ENCODE assay signal across 1 cellular context in the genomic region with DNA sequence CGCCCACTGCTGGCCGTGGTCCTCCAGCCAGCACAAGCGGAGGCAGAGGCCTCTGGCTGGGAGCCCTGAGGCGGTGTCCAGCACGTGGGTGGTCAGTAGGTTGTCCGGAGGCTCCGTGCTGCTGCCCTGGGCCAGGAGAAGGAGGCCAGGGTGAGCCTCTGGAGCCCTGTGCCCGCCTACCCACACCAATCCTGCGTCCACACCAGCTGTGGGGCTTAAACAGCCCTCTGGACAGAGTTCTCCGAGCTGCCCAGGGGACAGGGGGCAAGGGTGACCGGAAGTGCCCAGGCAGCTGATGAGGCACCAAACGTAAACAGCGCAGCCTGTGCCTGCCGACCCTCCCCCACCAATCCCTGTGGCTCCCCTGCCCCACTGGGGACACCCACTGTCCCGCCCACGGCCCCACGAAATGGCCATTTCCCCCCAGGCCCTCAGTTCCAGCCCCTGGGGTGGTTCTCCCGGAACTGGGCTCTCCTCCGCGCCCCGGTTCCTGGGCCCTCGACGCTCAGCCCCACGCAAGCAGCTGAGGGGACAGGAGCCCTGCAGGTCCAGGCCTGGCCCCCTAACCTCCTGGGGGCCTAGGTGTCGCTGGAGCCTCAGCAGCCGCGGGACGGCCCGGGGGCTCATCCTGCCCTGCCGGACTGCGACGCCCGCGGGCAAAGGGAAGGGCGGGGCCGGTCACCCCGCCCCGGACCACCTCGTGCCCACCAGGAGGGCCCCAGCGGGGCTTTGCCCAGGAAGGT.
TF ChIP-seq lines count a peak whose summit lies in the region.

No MANE protein-coding gene starts in this region.

TF ChIP-seq in SK-N-SH, 30 proteins besides CTCF, POLR2A, EP300 and RAD21 (continued from another document):
- TF ChIP-seq, protein P1, sequence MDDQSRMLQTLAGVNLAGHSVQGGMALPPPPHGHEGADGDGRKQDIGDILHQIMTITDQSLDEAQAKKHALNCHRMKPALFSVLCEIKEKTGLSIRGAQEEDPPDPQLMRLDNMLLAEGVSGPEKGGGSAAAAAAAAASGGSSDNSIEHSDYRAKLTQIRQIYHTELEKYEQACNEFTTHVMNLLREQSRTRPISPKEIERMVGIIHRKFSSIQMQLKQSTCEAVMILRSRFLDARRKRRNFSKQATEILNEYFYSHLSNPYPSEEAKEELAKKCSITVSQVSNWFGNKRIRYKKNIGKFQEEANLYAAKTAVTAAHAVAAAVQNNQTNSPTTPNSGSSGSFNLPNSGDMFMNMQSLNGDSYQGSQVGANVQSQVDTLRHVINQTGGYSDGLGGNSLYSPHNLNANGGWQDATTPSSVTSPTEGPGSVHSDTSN (IDR thresholded peaks at IDR 0.05) = no peak
- TF ChIP-seq FOXM1 (IDR thresholded peaks at IDR 0.05; ENCODE audit: low read depth) = no peak
- TF ChIP-seq, protein P2, sequence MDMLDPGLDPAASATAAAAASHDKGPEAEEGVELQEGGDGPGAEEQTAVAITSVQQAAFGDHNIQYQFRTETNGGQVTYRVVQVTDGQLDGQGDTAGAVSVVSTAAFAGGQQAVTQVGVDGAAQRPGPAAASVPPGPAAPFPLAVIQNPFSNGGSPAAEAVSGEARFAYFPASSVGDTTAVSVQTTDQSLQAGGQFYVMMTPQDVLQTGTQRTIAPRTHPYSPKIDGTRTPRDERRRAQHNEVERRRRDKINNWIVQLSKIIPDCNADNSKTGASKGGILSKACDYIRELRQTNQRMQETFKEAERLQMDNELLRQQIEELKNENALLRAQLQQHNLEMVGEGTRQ (IDR thresholded peaks at IDR 0.05; ENCODE audit: borderline replicate concordance, low read depth, low read length) = no peak
